31 cellular contexts compared by ENCODE assay signal in genomic region chr15:66374179-66374578, GRCh38. TPM values are rescaled to one million over a fixed set of nuclear protein-coding genes. Genes with fewer than 3 reads are reported as not detected.
A peak's percentile ranks its signal among the peaks of the same experiment; 100 is the strongest.
DNase-seq lines count a peak whose midpoint lies in the region; ATAC-seq, FAIRE-seq and TF ChIP-seq lines count a peak whose summit lies in the region.
"Had no signal": no experiment of that assay in that cellular context is flagged by ENCODE, and none has a peak within 500 bp of the region (broad histone marks: within the 10 kb centered on the region; RNA-seq: fewer than 3 reads in every experiment).

No MANE protein-coding gene starts in this region.

- BruUV-seq in HepG2 (replicated peaks; lab: Mats Ljungman, UMichigan): no TSS peak

- intact Hi-C loops in HepG2 (cut with micrococcal nuclease; ENCODE audit: unreplicated experiment) (loop anchor here (5.0 kb wide), 1 partner anchor 123 kb away; the partner anchor contains the start of gene SNAPC5), right lobe of liver (cut with DNase I) (no loop called here)

- H4K20me1 ChIP-seq in HepG2 (ENCODE audit: insufficient read depth, low read length): no peaks in the 10 kb centered on the region
- H4K20me1 ChIP-seq: BLaER1; BLaER1 treated with 17β-estradiol and CSF1 and Interleukin-3, amounts not matched to agents 10 nM and 100 nM had no signal

- in situ Hi-C loops in HepG2 (cut with HindIII; ENCODE audit: extremely low pct_ligation_motif_present, low pct_unique_long_range_greater_than_20kb): no loop called here

- H3K4me2 ChIP-seq in HepG2 (ENCODE audit: low read depth, low read length): no peak overlapping the region
- H3K4me2 ChIP-seq: A549; BLaER1; BLaER1 treated with 17β-estradiol and CSF1 and Interleukin-3, amounts not matched to agents 10 nM and 100 nM had no signal

- no peak for TF ChIP-seq RAD21 in HepG2 (CRISPR knock-in tag; IDR thresholded peaks at IDR 0.05)

- no peaks in the 10 kb centered on the region for H3K36me3 ChIP-seq in HepG2 (replicated peaks in 1 of 2; ENCODE audit: control insufficient read depth in 1 of 2, insufficient read depth in 2 of 2, low read length in 2 of 2)
- H3K36me3 ChIP-seq in right lobe of liver: no peaks in the 10 kb centered on the region
- H3K36me3 ChIP-seq in HEK293 (ENCODE audit: control insufficient read depth in 2 of 2, insufficient read depth in 1 of 2, low read length in 2 of 2): no peaks in the 10 kb centered on the region; a peak in 1 of 3 replicates
- H3K36me3 ChIP-seq: BE2C, BLaER1 had no signal

- H3K9ac ChIP-seq in HepG2 (ENCODE audit: insufficient read depth, low read depth, low read length): no peak overlapping the region
- H3K9ac ChIP-seq: BLaER1; BLaER1 treated with 17β-estradiol and CSF1 and Interleukin-3, amounts not matched to agents 10 nM and 100 nM had no signal

- 82% methylated on average over 4 of the region's 4 CpGs for WGBS in HepG2 (ENCODE audit: low lambda C conversion rate)
- WGBS in right lobe of liver (ENCODE audit: insufficient coverage, low coverage, low lambda C conversion rate, missing lambda C conversion rate): 100% methylated on average over 2 of the region's 4 CpGs

- H3K27me3 ChIP-seq in HepG2 (ENCODE audit: control insufficient read depth in 1 of 2, insufficient read depth in 2 of 2, low read length in 2 of 2) (no peaks in the 10 kb centered on the region), right lobe of liver (no peaks in the 10 kb centered on the region)
- H3K27me3 ChIP-seq: BE2C; BLaER1; BLaER1 treated with 17β-estradiol and CSF1 and Interleukin-3, amounts not matched to agents 10 nM and 100 nM had no signal

- H3K79me2 ChIP-seq in HepG2 (ENCODE audit: insufficient read depth, low read length): no peaks in the 10 kb centered on the region

- TF ChIP-seq EP300 in HepG2 (IDR thresholded peaks at IDR 0.05; ENCODE audit: low read depth in 2 of 2, low read length in 2 of 2): no peak
- TF ChIP-seq EP300 in HepG2 (CRISPR knock-in tag; IDR thresholded peaks at IDR 0.05; ENCODE audit: borderline replicate concordance): no peak

- TF ChIP-seq CTCF in HepG2 (CRISPR knock-in tag; IDR thresholded peaks at IDR 0.05) (no peak), right lobe of liver (IDR thresholded peaks at IDR 0.05) (no peak), HEK293 (tag by site-specific recombination; IDR thresholded peaks at IDR 0.05) (no peak)

- no peak overlapping the region for H3K4me3 ChIP-seq in HepG2 (replicated peaks in 1 of 3; ENCODE audit: insufficient read depth in 1 of 3, low read depth in 2 of 3, low read length in 3 of 3)
- H3K4me3 ChIP-seq in right lobe of liver: no peak overlapping the region
- no peak overlapping the region for H3K4me3 ChIP-seq in HEK293 (ENCODE audit: low read depth, low read length)
- H3K4me3 ChIP-seq: A549; BLaER1; BLaER1 treated with 17β-estradiol and CSF1 and Interleukin-3, amounts not matched to agents 10 nM and 100 nM had no signal

- no peak for FAIRE-seq in HepG2 (lab: Jason Lieb, UNC)
- FAIRE-seq: A204.1, A549, D721Med had no signal

- H2AFZ ChIP-seq in HepG2 (ENCODE audit: low read length): no peak overlapping the region

- TF ChIP-seq POLR2A in HepG2 (IDR thresholded peaks at IDR 0.05; ENCODE audit: insufficient read depth in 1 of 2, low read depth in 2 of 2, low read length in 2 of 2): no peak
- TF ChIP-seq POLR2A in right lobe of liver (IDR thresholded peaks at IDR 0.05): no peak

- CTCF ChIA-PET in HepG2 (lab: Yijun Ruan, JAX; ENCODE audit: low intra/inter-chr PET ratio, low total read pairs) (no interaction called here), HEK293 (lab: Yijun Ruan, JAX) (no interaction called here)

- POLR2A ChIA-PET in HepG2 (lab: Yijun Ruan, JAX): interaction anchor here (1.1 kb wide), 1 partner anchor 12 kb away, joined by 3 read pairs; the partner anchor contains the start of gene MAP2K1
- POLR2A ChIA-PET in HEK293 (lab: Yijun Ruan, JAX): no interaction called here

- H3K27ac ChIP-seq in HepG2 (ENCODE audit: extremely low read length, insufficient read depth, low read length) (no peak overlapping the region), right lobe of liver (no peak overlapping the region), HEK293 (ENCODE audit: extremely low read depth, low read depth, low read length) (no peak overlapping the region)
- H3K27ac ChIP-seq: 22Rv1, A549, BLaER1, C4-2B had no signal

- H3K4me1 ChIP-seq in HepG2 (ENCODE audit: insufficient read depth, low read length) (peaks cover 51% of the 10 kb centered on the region), right lobe of liver (peaks cover 0 to 7% (median 0%) of the 10 kb centered on the region in 4 donors), HEK293 (ENCODE audit: control insufficient read depth, insufficient read depth, low read length) (peaks cover 6% of the 10 kb centered on the region; the same call in 1 of the 2 replicates)
- H3K4me1 ChIP-seq: BE2C had no signal

- H3K9me3 ChIP-seq in HepG2 (ENCODE audit: low read length) (no peaks in the 10 kb centered on the region), right lobe of liver (no peaks in the 10 kb centered on the region), HEK293 (ENCODE audit: control insufficient read depth, insufficient read depth, low read depth, low read length) (no peaks in the 10 kb centered on the region)
- H3K9me3 ChIP-seq: BE2C had no signal

- no peak for ATAC-seq in HepG2
- no peak for ATAC-seq in right lobe of liver
- ATAC-seq: A549; CD8-positive, alpha-beta T cell had no signal

- DNase-seq in HepG2 (ENCODE audit: low spot score) (no peak), right lobe of liver (no peak), T-helper 1 cell (no peak)
- DNase-seq: 8988T; ACHN; AML-193; BE2C; C1 segment of cervical spinal cord; Caco-2; Calu3; CD4-positive, alpha-beta memory T cell; CD4-positive, alpha-beta T cell; CD4-positive, CD25-positive, alpha-beta regulatory T cell; CD8-positive, alpha-beta memory T cell; CD8-positive, alpha-beta T cell; COR-L47; DMS 273 treated with DMSO at 0.1 percent for 48 hours; DMS153; DMS53; DMS79; DMS79 treated with DMSO at 0.1 percent for 48 hours; DND-41; EL had no signal

TF ChIP-seq in HepG2, 621 proteins besides CTCF, POLR2A, EP300 and RAD21 (continues in another document):
- no peak for TF ChIP-seq ZZZ3 (CRISPR knock-in tag; IDR thresholded peaks at IDR 0.05; ENCODE audit: borderline replicate concordance)
- TF ChIP-seq ZNF121 (CRISPR knock-in tag; IDR thresholded peaks at IDR 0.05): 0 out of 2 replicates have a peak, but pooled peaks have one; percentile 38

TF ChIP-seq in HEK293, 187 proteins besides CTCF, POLR2A, EP300 and RAD21:
- no peak for TF ChIP-seq ZNF701 (tag by site-specific recombination; IDR thresholded peaks at IDR 0.05)
- TF ChIP-seq SETDB1 (IDR thresholded peaks at IDR 0.05; ENCODE audit: insufficient read length, low read length): peak; percentile 17

RNA-seq across cellular contexts. Expression of gene MAP2K1, which starts 12.5 kb away (rescaled TPM):
- 24.1 and 29.5 TPM in 2 replicates for total RNA-seq in HepG2 (2016; rRNA removed; fragmentation: Illumina TruSeq; extraction: Trizol)
- total RNA-seq in HepG2 (2016; cell fraction: cytosol; rRNA removed; fragmentation: Illumina TruSeq; extraction: Trizol; ENCODE audit: low read depth): 6.0 and 7.6 TPM in 2 replicates
- 24.7 TPM in 2 replicates for total RNA-seq in HepG2 (2016; cell fraction: insoluble cytoplasmic fraction; rRNA removed; fragmentation: Illumina TruSeq; extraction: Trizol)
- 10.8 and 12.5 TPM in 2 replicates for total RNA-seq in HepG2 (2016; cell fraction: membrane; rRNA removed; fragmentation: Illumina TruSeq; extraction: Trizol)
- total RNA-seq in HepG2 (2016; cell fraction: nucleus; rRNA removed; fragmentation: Illumina TruSeq; extraction: Trizol): 17.5 and 19.9 TPM in 2 replicates
- 38.7 and 49.2 TPM in 2 replicates for polyA plus RNA-seq in HepG2 (2011; rRNA removed)
- polyA plus RNA-seq in HepG2 (2011; cell fraction: cytosol; rRNA removed): 26.4 and 36.9 TPM in 2 replicates
- 10.8 and 11.7 TPM in 2 replicates for polyA plus RNA-seq in HepG2 (2011; cell fraction: nucleus; rRNA removed)
- 51.8 and 52.1 TPM in 2 replicates for polyA plus RNA-seq in HepG2 (2012)
- polyA plus RNA-seq in HepG2 (2016; cell fraction: cytosol; fragmentation: Illumina TruSeq; extraction: Trizol; ENCODE audit: low read depth): 2.0 and 2.9 TPM in 2 replicates
- 38.8 and 38.9 TPM in 2 replicates for polyA plus RNA-seq in HepG2 (2016; cell fraction: insoluble cytoplasmic fraction; fragmentation: Illumina TruSeq; extraction: Trizol; ENCODE audit: low read depth)
- polyA plus RNA-seq in HepG2 (2016; cell fraction: membrane; fragmentation: Illumina TruSeq; extraction: Trizol; ENCODE audit: low read depth): 7.0 and 8.7 TPM in 2 replicates
- 34.4 and 35.4 TPM in 2 replicates for polyA plus RNA-seq in HepG2 (2016; cell fraction: nucleus; fragmentation: Illumina TruSeq; extraction: Trizol; ENCODE audit: insufficient read depth, low read depth)
- polyA minus RNA-seq in HepG2 (2011; rRNA and poly(A)+ RNA removed; ENCODE audit: low replicate concordance): 29.5 and 34.7 TPM in 2 replicates
- 14.6 and 16.6 TPM in 2 replicates for polyA minus RNA-seq in HepG2 (2011; cell fraction: cytosol; rRNA and poly(A)+ RNA removed)
- polyA minus RNA-seq in HepG2 (2011; cell fraction: nucleus; rRNA and poly(A)+ RNA removed): 11.5 and 12.9 TPM in 2 replicates
- 10 to 100 TPM; 25.7 to 68.8 (median 53.9) TPM for total RNA-seq in right lobe of liver

RNA-seq across cellular contexts. Expression of gene TIPIN, which starts 17.7 kb away (rescaled TPM):
- total RNA-seq in HepG2 (2016; rRNA removed; fragmentation: Illumina TruSeq; extraction: Trizol) (28.6 and 37.9 TPM in 2 replicates), right lobe of liver (1 to 10 TPM; 2.4 to 5.1 (median 2.9) TPM)
- 5.3 and 5.4 TPM in 2 replicates for total RNA-seq in HepG2 (2016; cell fraction: cytosol; rRNA removed; fragmentation: Illumina TruSeq; extraction: Trizol; ENCODE audit: low read depth)
- 26.8 and 38.3 TPM in 2 replicates for total RNA-seq in HepG2 (2016; cell fraction: insoluble cytoplasmic fraction; rRNA removed; fragmentation: Illumina TruSeq; extraction: Trizol)
- total RNA-seq in HepG2 (2016; cell fraction: membrane; rRNA removed; fragmentation: Illumina TruSeq; extraction: Trizol): 5.5 and 7.9 TPM in 2 replicates
- 10.5 and 12.5 TPM in 2 replicates for total RNA-seq in HepG2 (2016; cell fraction: nucleus; rRNA removed; fragmentation: Illumina TruSeq; extraction: Trizol)
- 2.3 and 2.7 TPM in 2 replicates for polyA plus RNA-seq in HepG2 (2011; rRNA removed)
- 1.4 and 2.1 TPM in 2 replicates for polyA plus RNA-seq in HepG2 (2011; cell fraction: cytosol; rRNA removed)
- 1.2 and 1.3 TPM in 2 replicates for polyA plus RNA-seq in HepG2 (2011; cell fraction: nucleus; rRNA removed)
- 5.3 and 9.6 TPM in 2 replicates for polyA plus RNA-seq in HepG2 (2012)
- polyA plus RNA-seq in HepG2 (2016; cell fraction: cytosol; fragmentation: Illumina TruSeq; extraction: Trizol; ENCODE audit: low read depth): 2.3 and 3.4 TPM in 2 replicates
- polyA plus RNA-seq in HepG2 (2016; cell fraction: insoluble cytoplasmic fraction; fragmentation: Illumina TruSeq; extraction: Trizol; ENCODE audit: low read depth): 34.8 and 37.9 TPM in 2 replicates
- 3.6 and 4.5 TPM in 2 replicates for polyA plus RNA-seq in HepG2 (2016; cell fraction: membrane; fragmentation: Illumina TruSeq; extraction: Trizol; ENCODE audit: low read depth)
- 12.9 and 15.4 TPM in 2 replicates for polyA plus RNA-seq in HepG2 (2016; cell fraction: nucleus; fragmentation: Illumina TruSeq; extraction: Trizol; ENCODE audit: insufficient read depth, low read depth)
- polyA minus RNA-seq in HepG2 (2011; rRNA and poly(A)+ RNA removed; ENCODE audit: low replicate concordance): 0.54 and 5.3 TPM in 2 replicates
- polyA minus RNA-seq in HepG2 (2011; cell fraction: cytosol; rRNA and poly(A)+ RNA removed): 2.4 and 2.8 TPM in 2 replicates
- polyA minus RNA-seq in HepG2 (2011; cell fraction: nucleus; rRNA and poly(A)+ RNA removed): 4.2 and 7.0 TPM in 2 replicates

Comparison
In these comparisons a context has a peak if more than half of its experiments do, and no peak if none do; other contexts are left out.
1. Of the 63 proteins assayed by ChIP-seq in both HepG2 and HEK293: peak only in HepG2: ZNF121; only in HEK293: SETDB1; in both: none; in neither: 61.